ENCODE assay signal across 6 cellular contexts in genomic region chr4:189981970-189982369, GRCh38. TPM values are rescaled to one million over a fixed set of nuclear protein-coding genes. Genes with fewer than 3 reads are reported as not detected.
"Had no signal": no experiment of that assay in that cellular context is flagged by ENCODE, and none has a peak within 500 bp of the region (broad histone marks: within the 10 kb centered on the region; RNA-seq: fewer than 3 reads in every experiment).

No MANE protein-coding gene starts in this region.

- DNase-seq: GM23248, GOT3, H7, IMR-90 had no signal

- ATAC-seq: HCT116 had no signal

RNA-seq across cellular contexts. Expression of gene FRG2, which starts 45.1 kb away (rescaled TPM):
- total RNA-seq: GM23248, H7, HT-29, IMR-90 had no signal
